Comparison of ENCODE assay signal across 14 cellular contexts in genomic region chr9:126676685-126677143, GRCh38.
DNase-seq lines count a peak whose midpoint lies in the region; ATAC-seq, FAIRE-seq and TF ChIP-seq lines count a peak whose summit lies in the region.
"Had no signal": no experiment of that assay in that cellular context is flagged by ENCODE, and none has a peak within 500 bp of the region (broad histone marks: within the 10 kb centered on the region; RNA-seq: fewer than 3 reads in every experiment).

No MANE protein-coding gene starts in this region.

- H3K4me1 ChIP-seq in left ventricle myocardium inferior (peaks cover 2% of the 10 kb centered on the region), heart left ventricle (peaks cover 0 to 4% (median 0%) of the 10 kb centered on the region in 12 donors), hepatocyte (ENCODE audit: insufficient read depth) (peaks cover 6% of the 10 kb centered on the region), smooth muscle cell (ENCODE audit: low read depth) (peaks cover 21% of the 10 kb centered on the region)

- H3K79me2 ChIP-seq in hepatocyte (no peaks in the 10 kb centered on the region), smooth muscle cell (ENCODE audit: low read depth) (no peaks in the 10 kb centered on the region)

- no peak for TF ChIP-seq POLR2A in heart left ventricle (IDR thresholded peaks at IDR 0.05)

- ATAC-seq in heart left ventricle (no peak), HG02759 (IDR thresholded peaks at IDR 0.05; ENCODE audit: unreplicated experiment) (no peak), GM19023 (IDR thresholded peaks at IDR 0.05; ENCODE audit: unreplicated experiment) (no peak)

- intact Hi-C loops in left ventricle myocardium inferior (cut with micrococcal nuclease) (no loop called here), heart left ventricle (cut with DNase I) (no loop called here)

- WGBS in heart left ventricle, 4 donors: 11 to 24% (median 14%) methylated on average over 23 to 24 of the region's 24 CpGs
- 2% methylated on average over 24 of the region's 24 CpGs for WGBS in hepatocyte (ENCODE audit: low lambda C conversion rate, missing lambda C conversion rate)
- WGBS in smooth muscle cell (ENCODE audit: low lambda C conversion rate): 2% methylated on average over 24 of the region's 24 CpGs

- no peak overlapping the region for H2AFZ ChIP-seq in hepatocyte
- no peak overlapping the region for H2AFZ ChIP-seq in smooth muscle cell (ENCODE audit: low read depth)
- H2AFZ ChIP-seq: PC-9 had no signal

- no peaks in the 10 kb centered on the region for H3K9me2 ChIP-seq in hepatocyte (replicated peaks; ENCODE audit: insufficient read depth)

- H3F3A ChIP-seq in smooth muscle cell (ENCODE audit: low read depth): no peaks in the 10 kb centered on the region

- TF ChIP-seq CTCF in left ventricle myocardium inferior (IDR thresholded peaks at IDR 0.05; ENCODE audit: borderline replicate concordance) (no peak), heart left ventricle (IDR thresholded peaks at IDR 0.05) (no peak), hepatocyte (IDR thresholded peaks at IDR 0.05; ENCODE audit: poor library complexity) (no peak), smooth muscle cell (IDR thresholded peaks at IDR 0.05; ENCODE audit: borderline replicate concordance, insufficient read depth, poor library complexity, severe bottlenecking) (no peak)

- H3K27ac ChIP-seq in left ventricle myocardium inferior (replicated peaks) (no peak overlapping the region), heart left ventricle (no peak overlapping the region), hepatocyte (no peak overlapping the region), smooth muscle cell (ENCODE audit: low read depth) (no peak overlapping the region)
- H3K27ac ChIP-seq: ovary, PC-9 had no signal

- H3K4me3 ChIP-seq in left ventricle myocardium inferior: peak overlapping the region; percentile 25
- no peak overlapping the region for H3K4me3 ChIP-seq in heart left ventricle
- no peak overlapping the region for H3K4me3 ChIP-seq in hepatocyte
- no peak overlapping the region for H3K4me3 ChIP-seq in smooth muscle cell
- H3K4me3 ChIP-seq: ovary, PC-9 had no signal

- no peaks in the 10 kb centered on the region for H3K36me3 ChIP-seq in left ventricle myocardium inferior
- no peaks in the 10 kb centered on the region for H3K36me3 ChIP-seq in heart left ventricle
- no peaks in the 10 kb centered on the region for H3K36me3 ChIP-seq in hepatocyte (replicated peaks; ENCODE audit: insufficient read depth, low read depth)
- no peaks in the 10 kb centered on the region for H3K36me3 ChIP-seq in smooth muscle cell (ENCODE audit: low read depth)
- H3K36me3 ChIP-seq: ovary had no signal

- H3K9me3 ChIP-seq in left ventricle myocardium inferior (replicated peaks) (no peaks in the 10 kb centered on the region), heart left ventricle (no peaks in the 10 kb centered on the region), hepatocyte (ENCODE audit: low read depth) (no peaks in the 10 kb centered on the region), smooth muscle cell (replicated peaks; ENCODE audit: low read depth) (no peaks in the 10 kb centered on the region)
- H3K9me3 ChIP-seq: ovary had no signal

- H3K4me2 ChIP-seq in hepatocyte (peak overlapping the region; percentile 49), smooth muscle cell (peak overlapping the region; percentile 61)
- H3K4me2 ChIP-seq: PC-9 had no signal

- H3K9ac ChIP-seq in smooth muscle cell (ENCODE audit: low read depth): no peak overlapping the region

- DNase-seq in left ventricle myocardium inferior: no peak
- no peak for DNase-seq in heart left ventricle
- DNase-seq in NCI-H82 treated with DMSO at 0.1 percent for 48 hours (lab: John Stamatoyannopoulos, UW; ENCODE audit: unreplicated experiment): peak; percentile 68
- no peak for DNase-seq in hepatocyte (ENCODE audit: low spot score)
- no peak for DNase-seq in smooth muscle cell (lab: John Stamatoyannopoulos, UW; ENCODE audit: unreplicated experiment)
- no peak for DNase-seq in RCC 7860 (ENCODE audit: low spot score)
- DNase-seq: activated CD4-positive, alpha-beta T cell treated with anti-CD3 and anti-CD28 coated beads for 1 hour; amygdala; cortex of kidney; mesenchymal stem cell; ovary; PC-9 had no signal

- H4K20me1 ChIP-seq in hepatocyte (ENCODE audit: insufficient read depth, poor library complexity, severe bottlenecking): no peaks in the 10 kb centered on the region
- H4K20me1 ChIP-seq in smooth muscle cell (ENCODE audit: low read depth): no peaks in the 10 kb centered on the region

- H3K27me3 ChIP-seq in left ventricle myocardium inferior (ENCODE audit: low read depth): peaks cover 97% of the 10 kb centered on the region
- H3K27me3 ChIP-seq in heart left ventricle: peaks cover 15 to 74% (median 32%) of the 10 kb centered on the region in 9 donors
- peaks cover 82% of the 10 kb centered on the region for H3K27me3 ChIP-seq in hepatocyte
- H3K27me3 ChIP-seq in smooth muscle cell (ENCODE audit: low read depth): peaks cover 99% of the 10 kb centered on the region

- no peak for FAIRE-seq in RCC 7860 (lab: Jason Lieb, UNC)
